ENCODE assay signal across 26 cellular contexts in the genomic region with DNA sequence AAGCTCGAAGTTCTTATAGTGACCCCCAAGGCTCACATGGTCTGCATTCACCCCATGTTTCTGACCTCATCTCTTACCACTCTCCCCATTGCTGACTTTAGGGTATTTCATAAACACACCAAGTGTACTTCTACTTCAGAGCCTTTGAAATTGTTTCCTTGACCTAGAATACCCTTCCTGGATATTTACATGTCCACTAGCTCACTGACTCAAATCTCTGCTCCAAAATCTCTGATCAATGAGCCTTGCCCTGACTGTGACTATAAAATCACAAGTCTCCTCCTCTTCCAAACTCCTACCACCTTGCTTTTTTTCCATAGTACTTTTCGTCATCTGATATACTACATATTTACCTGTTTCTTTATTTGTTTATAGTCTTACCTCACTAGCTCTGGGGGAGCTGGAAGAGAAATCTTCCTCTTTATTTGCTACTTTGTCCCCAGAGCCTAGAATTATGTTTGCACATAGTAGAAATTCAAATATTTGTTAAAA.
A peak's percentile ranks its signal among the peaks of the same experiment; 100 is the strongest.
DNase-seq lines count a peak whose midpoint lies in the region; ATAC-seq, FAIRE-seq and TF ChIP-seq lines count a peak whose summit lies in the region.
"Had no signal": no experiment of that assay in that cellular context is flagged by ENCODE, and none has a peak within 500 bp of the region (broad histone marks: within the 10 kb centered on the region; RNA-seq: fewer than 3 reads in every experiment).

No MANE protein-coding gene starts in this region.

- intact Hi-C loops in pancreas (cut with DNase I) (no loop called here), right cardiac atrium (cut with DNase I) (no loop called here)

- no peak overlapping the region for H3K4me3 ChIP-seq in A549
- H3K4me3 ChIP-seq in Karpas-422 (ENCODE audit: low read length): no peak overlapping the region
- no peak overlapping the region for H3K4me3 ChIP-seq in hepatocyte
- H3K4me3 ChIP-seq in pancreas: no peak overlapping the region
- no peak overlapping the region for H3K4me3 ChIP-seq in right cardiac atrium (ENCODE audit: low read length)
- no peak overlapping the region for H3K4me3 ChIP-seq in SK-N-SH (ENCODE audit: low read depth in 2 of 2, low read length in 1 of 2)
- H3K4me3 ChIP-seq: spleen, suprapubic skin had no signal

- TF ChIP-seq CTCF in A549 (IDR thresholded peaks at IDR 0.05) (no peak), hepatocyte (IDR thresholded peaks at IDR 0.05; ENCODE audit: poor library complexity) (no peak), pancreas (IDR thresholded peaks at IDR 0.05) (no peak), SK-N-SH (IDR thresholded peaks at IDR 0.05) (no peak)

- FAIRE-seq in A549 (lab: Jason Lieb, UNC) (no peak), pancreas (lab: Jason Lieb, UNC) (no peak)
- FAIRE-seq: frontal cortex, GM12892, H54 had no signal

- H2AFZ ChIP-seq in Karpas-422 (ENCODE audit: low read length) (no peak overlapping the region), hepatocyte (no peak overlapping the region), SK-N-SH (ENCODE audit: low read depth) (no peak overlapping the region)

- H3F3A ChIP-seq in SK-N-SH (replicated peaks; ENCODE audit: insufficient read depth): peaks cover 3% of the 10 kb centered on the region

- TF ChIP-seq EP300 in A549 (IDR thresholded peaks at IDR 0.05) (no peak), SK-N-SH (IDR thresholded peaks at IDR 0.05; ENCODE audit: borderline replicate concordance in 1 of 2, low read depth in 1 of 2, low read length in 1 of 2) (no peak)

- H3K4me2 ChIP-seq in A549 (peak overlapping the region; percentile 56; the same call in 2 of the 3 replicates), Karpas-422 (ENCODE audit: low read depth, low read length, poor library complexity, severe bottlenecking) (no peak overlapping the region), hepatocyte (peak overlapping the region; percentile 47), SK-N-SH (no peak overlapping the region)

- H3K9me3 ChIP-seq in A549: no peaks in the 10 kb centered on the region; the same call in 2 of the 3 replicates
- H3K9me3 ChIP-seq in Karpas-422 (ENCODE audit: low read length): no peaks in the 10 kb centered on the region
- H3K9me3 ChIP-seq in hepatocyte (ENCODE audit: low read depth): no peaks in the 10 kb centered on the region
- H3K9me3 ChIP-seq in pancreas: no peaks in the 10 kb centered on the region
- no peaks in the 10 kb centered on the region for H3K9me3 ChIP-seq in right cardiac atrium (ENCODE audit: control insufficient read depth, low read length)
- no peaks in the 10 kb centered on the region for H3K9me3 ChIP-seq in SK-N-SH
- H3K9me3 ChIP-seq: spleen, suprapubic skin had no signal

- ATAC-seq in A549 (no peak), pancreas (peak; percentile 19 to 55 (median 38)), right cardiac atrium (no peak)
- ATAC-seq: esophagus mucosa; stimulated activated memory B cell treated with anti-CD40 and anti-IgM and Interleukin-4, amounts not matched to agents 10 μg/mL and 1 μg/mL and 100 μg/mL, for 72 hours had no signal

- CTCF ChIA-PET in A549 (lab: Yijun Ruan, JAX) (no interaction called here), SK-N-SH (lab: Yijun Ruan, JAX) (no interaction called here)

- no peak for TF ChIP-seq POLR2A in A549 (IDR thresholded peaks at IDR 0.05; ENCODE audit: low read length)

- no peak for TF ChIP-seq RAD21 in A549 (conservative IDR thresholded peaks at IDR 0.05 in 1 of 2, IDR thresholded peaks at IDR 0.05 in 1 of 2)
- no peak for TF ChIP-seq RAD21 in SK-N-SH (IDR thresholded peaks at IDR 0.05; ENCODE audit: low read length)

- H3K27ac ChIP-seq in A549: peak overlapping the region in 1 of 2 experiments; percentile 35; a peak in 1 of 6 replicates
- H3K27ac ChIP-seq in Karpas-422 (ENCODE audit: low read length): no peak overlapping the region
- peak overlapping the region; percentile 86 for H3K27ac ChIP-seq in hepatocyte
- peak overlapping the region; percentile 14 to 69 (median 61) for H3K27ac ChIP-seq in pancreas
- H3K27ac ChIP-seq in right cardiac atrium (ENCODE audit: low read length): no peak overlapping the region
- no peak overlapping the region for H3K27ac ChIP-seq in SK-N-SH (ENCODE audit: low read depth in 2 of 2, low read length in 1 of 2)
- H3K27ac ChIP-seq: spleen, suprapubic skin had no signal

- H4K20me1 ChIP-seq in Karpas-422 (ENCODE audit: insufficient read depth, low read depth, low read length) (no peaks in the 10 kb centered on the region), hepatocyte (ENCODE audit: insufficient read depth, poor library complexity, severe bottlenecking) (no peaks in the 10 kb centered on the region), SK-N-SH (ENCODE audit: insufficient read depth) (no peaks in the 10 kb centered on the region)

- POLR2A ChIA-PET in A549 (lab: Yijun Ruan, JAX) (no interaction called here), SK-N-SH (lab: Yijun Ruan, JAX) (no interaction called here)

- no peak overlapping the region for H3K9ac ChIP-seq in Karpas-422 (ENCODE audit: low read length)
- H3K9ac ChIP-seq in SK-N-SH: no peak overlapping the region

- H3K9me2 ChIP-seq in Karpas-422 (replicated peaks; ENCODE audit: insufficient read depth, low read length) (no peaks in the 10 kb centered on the region), hepatocyte (replicated peaks; ENCODE audit: insufficient read depth) (no peaks in the 10 kb centered on the region), SK-N-SH (no peaks in the 10 kb centered on the region)

- H3K36me3 ChIP-seq in Karpas-422 (ENCODE audit: insufficient read depth, low read length): no peaks in the 10 kb centered on the region
- no peaks in the 10 kb centered on the region for H3K36me3 ChIP-seq in hepatocyte (replicated peaks; ENCODE audit: insufficient read depth, low read depth)
- H3K36me3 ChIP-seq in pancreas: no peaks in the 10 kb centered on the region
- no peaks in the 10 kb centered on the region for H3K36me3 ChIP-seq in SK-N-SH (replicated peaks in 1 of 2; ENCODE audit: control insufficient read depth in 1 of 2, insufficient read depth in 2 of 2, low read length in 1 of 2)
- H3K36me3 ChIP-seq: spleen, suprapubic skin had no signal

- no peaks in the 10 kb centered on the region for H3K27me3 ChIP-seq in Karpas-422 (ENCODE audit: low read length)
- H3K27me3 ChIP-seq in hepatocyte: no peaks in the 10 kb centered on the region
- no peaks in the 10 kb centered on the region for H3K27me3 ChIP-seq in pancreas
- H3K27me3 ChIP-seq in right cardiac atrium (ENCODE audit: control insufficient read depth, insufficient read depth): no peaks in the 10 kb centered on the region
- H3K27me3 ChIP-seq in SK-N-SH (ENCODE audit: insufficient read depth): no peaks in the 10 kb centered on the region
- H3K27me3 ChIP-seq: spleen, suprapubic skin had no signal

- H3K79me2 ChIP-seq in Karpas-422 (ENCODE audit: low read length) (no peaks in the 10 kb centered on the region), hepatocyte (no peaks in the 10 kb centered on the region), SK-N-SH (ENCODE audit: insufficient read depth) (no peaks in the 10 kb centered on the region)

- peaks cover 16% of the 10 kb centered on the region; the same call in 1 of the 3 replicates for H3K4me1 ChIP-seq in A549
- H3K4me1 ChIP-seq in Karpas-422 (ENCODE audit: low read length): peaks cover 30% of the 10 kb centered on the region
- H3K4me1 ChIP-seq in hepatocyte (ENCODE audit: insufficient read depth): peaks cover 25% of the 10 kb centered on the region
- peaks cover 25 to 39% (median 29%) of the 10 kb centered on the region in 3 donors for H3K4me1 ChIP-seq in pancreas
- H3K4me1 ChIP-seq in right cardiac atrium (ENCODE audit: control insufficient read depth, insufficient read depth, low read length): no peaks in the 10 kb centered on the region
- H3K4me1 ChIP-seq in SK-N-SH (ENCODE audit: control insufficient read depth in 1 of 2, insufficient read depth in 2 of 2, low read depth in 1 of 2, low read length in 1 of 2): no peaks in the 10 kb centered on the region
- H3K4me1 ChIP-seq: spleen, suprapubic skin had no signal

- DNase-seq in A549 (ENCODE audit: low read depth in 1 of 2, low spot score in 1 of 2) (peak in 1 of 2 experiments; percentile 9), Karpas-422 (peak; percentile 36), hepatocyte (ENCODE audit: low spot score) (peak; percentile 13), pancreas (no peak), right cardiac atrium (no peak), kidney glomerular epithelial cell (lab: John Stamatoyannopoulos, UW) (no peak), NCI-H1694 treated with DMSO at 0.1 percent for 48 hours (lab: John Stamatoyannopoulos, UW) (no peak), SK-N-SH (no peak)
- DNase-seq: activated CD4-positive, alpha-beta T cell treated with anti-CD3 and anti-CD28 coated beads for 1 hour; activated effector memory CD4-positive, alpha-beta T cell treated with anti-CD3 and anti-CD28 coated beads, Interleukin-2, amount 50 U/mL, for 16 hours; effector CD4-positive, alpha-beta T cell; EL; hippocampal formation; NCI-H1048; NCI-H2029 treated with DMSO at 0.1 percent for 48 hours; NCI-H2227 treated with DMSO at 0.1 percent for 48 hours; NCI-H82; SHP77 treated with DMSO at 0.1 percent for 48 hours; spleen; stimulated activated CD4-positive, alpha-beta T cell treated with anti-CD3 and anti-CD28 coated beads, Interleukin-2, amount 100 ng/mL, for 48 hours had no signal

- 8% methylated on average over 2 of the region's 2 CpGs for WGBS in A549 (ENCODE audit: missing lambda C conversion rate)
- 69% methylated on average over 2 of the region's 2 CpGs for WGBS in hepatocyte (ENCODE audit: low lambda C conversion rate, missing lambda C conversion rate)
- 53 to 55% methylated on average over 2 of the region's 2 CpGs for WGBS in pancreas, 2 donors
- 93% methylated on average over 2 of the region's 2 CpGs for WGBS in right cardiac atrium
- WGBS in SK-N-SH (ENCODE audit: low lambda C conversion rate): 50% methylated on average over 2 of the region's 2 CpGs

TF ChIP-seq in SK-N-SH, 30 proteins besides CTCF, POLR2A, EP300 and RAD21 (continues in another document):
- no peak for TF ChIP-seq RXRA (IDR thresholded peaks at IDR 0.05; ENCODE audit: borderline replicate concordance, low read depth)
- TF ChIP-seq SIN3A (IDR thresholded peaks at IDR 0.05; ENCODE audit: borderline replicate concordance, low read depth, low read length): no peak
- TF ChIP-seq YY1 (IDR thresholded peaks at IDR 0.05; ENCODE audit: low read depth): no peak
- TF ChIP-seq FOSL2 (IDR thresholded peaks at IDR 0.05; ENCODE audit: borderline replicate concordance, low read depth): no peak
- no peak for TF ChIP-seq ELF1 (IDR thresholded peaks at IDR 0.05)

Comparison
In these comparisons a context has a peak if more than half of its experiments do, and no peak if none do; other contexts are left out.
1. ATAC-seq: peak in pancreas (4 of 4); none in A549 (0 of 2) and right cardiac atrium (0 of 2).
2. DNase-seq: peak in Karpas-422 (single experiment) and hepatocyte (single experiment); none in pancreas (0 of 6), right cardiac atrium (0 of 3), kidney glomerular epithelial cell (single experiment), NCI-H1694 treated with DMSO at 0.1 percent for 48 hours (single experiment) and SK-N-SH (single experiment).
3. H3K27ac ChIP-seq: peak in hepatocyte (single experiment) and pancreas (4 of 4); none in Karpas-422 (single experiment), right cardiac atrium (single experiment) and SK-N-SH (0 of 2).
4. H3K4me2 ChIP-seq: peak in A549 (single experiment) and hepatocyte (single experiment); none in Karpas-422 (single experiment) and SK-N-SH (single experiment).